Comparison of ENCODE assay signal across 8 cellular contexts in genomic region chr2:233976690-233977294, GRCh38. TPM values are rescaled to one million over a fixed set of nuclear protein-coding genes. Genes with fewer than 3 reads are reported as not detected.
DNase-seq lines count a peak whose midpoint lies in the region; FAIRE-seq and TF ChIP-seq lines count a peak whose summit lies in the region.

No MANE protein-coding gene starts in this region.

- H3K9me3 Mint-ChIP-seq in astrocyte (ENCODE audit: unreplicated experiment) = no peaks in the 10 kb centered on the region

- no peak overlapping the region for H3K4me3 Mint-ChIP-seq in astrocyte (ENCODE audit: unreplicated experiment)

- H3K27ac ChIP-seq in astrocyte (ENCODE audit: low read depth, low read length) = peak overlapping the region; percentile 1
- no peak overlapping the region for H3K27ac ChIP-seq in coronary artery

- H3K9me3 ChIP-seq in astrocyte (ENCODE audit: insufficient read depth, low read depth, low read length) = no peaks in the 10 kb centered on the region

- DNase-seq in Daoy (ENCODE audit: low read depth) (peak; percentile 70), NCI-H1694 (lab: John Stamatoyannopoulos, UW) (peak; percentile 94), astrocyte (ENCODE audit: low read depth) (peak; percentile 66), islet precursor cell (peak; percentile 59), urothelium cell line (ENCODE audit: low spot score) (peak; percentile 54), coronary artery (ENCODE audit: low spot score) (no peak)
- DNase-seq in activated CD4-positive, CD25-positive, alpha-beta regulatory T cell (lab: John Stamatoyannopoulos, UW) = no peak

- no peaks in the 10 kb centered on the region for H3K36me3 Mint-ChIP-seq in astrocyte (ENCODE audit: low read depth, unreplicated experiment)

- no peaks in the 10 kb centered on the region for H3K27me3 ChIP-seq in astrocyte (ENCODE audit: insufficient read depth, low read length)

- H3K27me3 Mint-ChIP-seq in astrocyte (ENCODE audit: low read depth, unreplicated experiment) = no peaks in the 10 kb centered on the region

- H3K4me2 ChIP-seq in astrocyte (ENCODE audit: low read length) = no peak overlapping the region

- no peak overlapping the region for H3K27ac Mint-ChIP-seq in astrocyte (ENCODE audit: unreplicated experiment)

- no peaks in the 10 kb centered on the region for H3K36me3 ChIP-seq in astrocyte (ENCODE audit: insufficient read depth, low read length)

- H3K79me2 ChIP-seq in astrocyte (ENCODE audit: insufficient read depth, low read length) = no peaks in the 10 kb centered on the region

- H3K9ac ChIP-seq in astrocyte (ENCODE audit: low read length) = peak overlapping the region; percentile 17

- H3K4me1 Mint-ChIP-seq in astrocyte (ENCODE audit: low read depth, unreplicated experiment) = peaks cover 60% of the 10 kb centered on the region

- H3K4me3 ChIP-seq in astrocyte (ENCODE audit: insufficient read depth, low read depth, low read length) (no peak overlapping the region), coronary artery (no peak overlapping the region)

- peak; percentile 97 for FAIRE-seq in A204.1 (lab: Jason Lieb, UNC)
- FAIRE-seq in astrocyte (lab: Jason Lieb, UNC) = peak; percentile 68
- peak; percentile 70 for FAIRE-seq in urothelium cell line (lab: Jason Lieb, UNC)

- H3K4me1 ChIP-seq in astrocyte (ENCODE audit: insufficient read depth, low read length) = peaks cover 37% of the 10 kb centered on the region

- H2AFZ ChIP-seq in astrocyte (ENCODE audit: low read depth, low read length) = no peak overlapping the region

- TF ChIP-seq CTCF in astrocyte (IDR thresholded peaks at IDR 0.05; ENCODE audit: insufficient read depth, low read depth, low read length) (peak; percentile 60), coronary artery (IDR thresholded peaks at IDR 0.05) (no peak)

- H4K20me1 ChIP-seq in astrocyte (ENCODE audit: insufficient read depth, low read length) = no peaks in the 10 kb centered on the region

RNA-seq across cellular contexts. Expression of gene TRPM8, which starts 59.6 kb away (rescaled TPM):
- total RNA-seq in Daoy (2014; rRNA removed; shearing (Covaris generic)) = 0.06 and 0.12 TPM in 2 replicates
- total RNA-seq in astrocyte = 0.31 and 0.95 TPM in 2 replicates

Comparison
In these comparisons a context has a peak if more than half of its experiments do, and no peak if none do; other contexts are left out.
1. DNase-seq: peak in Daoy (single experiment), NCI-H1694 (single experiment), astrocyte (single experiment), islet precursor cell (single experiment) and urothelium cell line (single experiment); none in coronary artery (single experiment) and activated CD4-positive, CD25-positive, alpha-beta regulatory T cell (0 of 4).